23 cellular contexts compared by ENCODE assay signal in the genomic region with DNA sequence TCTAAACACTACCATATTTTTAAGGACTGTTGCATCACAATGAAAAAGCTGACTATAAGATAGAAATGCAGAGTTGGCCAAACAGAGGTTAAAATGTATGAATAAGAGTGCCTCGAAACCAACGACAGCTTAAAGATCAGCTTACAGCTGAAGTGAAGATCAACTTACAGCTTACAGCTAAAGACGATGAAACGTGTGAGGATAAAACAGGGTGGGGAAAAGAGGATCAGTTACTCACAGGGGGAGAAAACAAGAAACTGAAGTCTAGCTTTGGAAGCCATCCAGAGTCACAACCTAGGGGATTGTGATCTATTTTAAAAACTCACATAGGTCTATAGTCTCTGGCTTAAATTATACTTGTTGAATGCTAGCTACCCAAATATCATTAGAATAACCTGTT.
"Had no signal": no experiment of that assay in that cellular context is flagged by ENCODE, and none has a peak within 500 bp of the region (broad histone marks: within the 10 kb centered on the region; RNA-seq: fewer than 3 reads in every experiment).

No MANE protein-coding gene starts in this region.

- H3K4me3 Mint-ChIP-seq: activated B cell treated with CpG ODN at 0.5 μM for 24 hours; activated CD4-positive, alpha-beta memory T cell treated with anti-CD3 and anti-CD28 coated beads, Interleukin-2, amount 10 ng/mL, durations not matched to agents 7 days and 5 days; activated CD8-positive, alpha-beta memory T cell treated with anti-CD3 and anti-CD28 coated beads, Interleukin-2, amount 10 ng/mL, durations not matched to agents 7 days and 5 days; activated naive CD8-positive, alpha-beta T cell treated with anti-CD3 and anti-CD28 coated beads, Interleukin-2, amount 10 ng/mL, durations not matched to agents 7 days and 5 days; brain; memory B cell; neural crest cell; T-helper 2 cell treated with Interferon-gamma antibody and Interleukin-4, amounts not matched to agents 5 μg/mL and 100 μg/mL, for 36 hours had no signal

- H3K27ac Mint-ChIP-seq: activated B cell treated with CpG ODN at 0.5 μM for 24 hours; activated CD4-positive, alpha-beta memory T cell treated with anti-CD3 and anti-CD28 coated beads, Interleukin-2, amount 10 ng/mL, durations not matched to agents 7 days and 5 days; activated CD8-positive, alpha-beta memory T cell treated with anti-CD3 and anti-CD28 coated beads, Interleukin-2, amount 10 ng/mL, durations not matched to agents 7 days and 5 days; activated naive CD8-positive, alpha-beta T cell treated with anti-CD3 and anti-CD28 coated beads, Interleukin-2, amount 10 ng/mL, durations not matched to agents 7 days and 5 days; brain; memory B cell; T-helper 2 cell treated with Interferon-gamma antibody and Interleukin-4, amounts not matched to agents 5 μg/mL and 100 μg/mL, for 36 hours had no signal

- H3K36me3 ChIP-seq: colonic mucosa, gastroesophageal sphincter, heart left ventricle, ovary, upper lobe of left lung had no signal

- H3K27me3 Mint-ChIP-seq: activated CD4-positive, alpha-beta memory T cell treated with anti-CD3 and anti-CD28 coated beads, Interleukin-2, amount 10 ng/mL, durations not matched to agents 7 days and 5 days; activated CD8-positive, alpha-beta memory T cell treated with anti-CD3 and anti-CD28 coated beads, Interleukin-2, amount 10 ng/mL, durations not matched to agents 7 days and 5 days; brain had no signal

- H3K4me3 ChIP-seq: colonic mucosa, gastroesophageal sphincter, heart left ventricle, ovary, psoas muscle, testis, upper lobe of left lung had no signal

- DNase-seq: activated B cell treated with CpG ODN at 0.5 μM for 24 hours; activated CD4-positive, alpha-beta memory T cell treated with anti-CD3 and anti-CD28 coated beads, Interleukin-2, amount 10 ng/mL, durations not matched to agents 7 days and 5 days; activated CD4-positive, alpha-beta T cell treated with anti-CD3 and anti-CD28 coated beads for 48 hours; activated CD8-positive, alpha-beta memory T cell treated with anti-CD3 and anti-CD28 coated beads, Interleukin-2, amount 10 ng/mL, durations not matched to agents 7 days and 5 days; activated naive CD4-positive, alpha-beta T cell treated with Interleukin-2 at 50 U/mL for 16 hours; activated naive CD8-positive, alpha-beta T cell treated with anti-CD3 and anti-CD28 coated beads, Interleukin-2, amount 10 ng/mL, durations not matched to agents 7 days and 5 days; anterior cingulate cortex; central memory CD4-positive, alpha-beta T cell; colonic mucosa; heart left ventricle; left ventricle myocardium superior; ovary; psoas muscle; right cardiac atrium; small intestine; stimulated activated CD4-positive, alpha-beta T cell treated with anti-CD3 and anti-CD28 coated beads, Interleukin-4, amount 100 ng/mL, for 1 hour; testis; upper lobe of left lung had no signal

- H3K4me1 Mint-ChIP-seq: activated CD4-positive, alpha-beta memory T cell treated with anti-CD3 and anti-CD28 coated beads, Interleukin-2, amount 10 ng/mL, durations not matched to agents 7 days and 5 days; activated CD8-positive, alpha-beta memory T cell treated with anti-CD3 and anti-CD28 coated beads, Interleukin-2, amount 10 ng/mL, durations not matched to agents 7 days and 5 days; activated naive CD8-positive, alpha-beta T cell treated with anti-CD3 and anti-CD28 coated beads, Interleukin-2, amount 10 ng/mL, durations not matched to agents 7 days and 5 days had no signal

- H3K27me3 ChIP-seq: colonic mucosa, gastroesophageal sphincter, ovary, testis, upper lobe of left lung had no signal

- H3K9me3 Mint-ChIP-seq: activated B cell treated with CpG ODN at 0.5 μM for 24 hours; activated CD4-positive, alpha-beta memory T cell treated with anti-CD3 and anti-CD28 coated beads, Interleukin-2, amount 10 ng/mL, durations not matched to agents 7 days and 5 days; activated naive CD8-positive, alpha-beta T cell treated with anti-CD3 and anti-CD28 coated beads, Interleukin-2, amount 10 ng/mL, durations not matched to agents 7 days and 5 days; brain; neural crest cell; T-helper 2 cell treated with Interferon-gamma antibody and Interleukin-4, amounts not matched to agents 5 μg/mL and 100 μg/mL, for 36 hours had no signal

- H3K27ac ChIP-seq: colonic mucosa, gastroesophageal sphincter, heart left ventricle, ovary, psoas muscle, testis, upper lobe of left lung had no signal

- H3K36me3 Mint-ChIP-seq: activated CD8-positive, alpha-beta memory T cell treated with anti-CD3 and anti-CD28 coated beads, Interleukin-2, amount 10 ng/mL, durations not matched to agents 7 days and 5 days; activated naive CD8-positive, alpha-beta T cell treated with anti-CD3 and anti-CD28 coated beads, Interleukin-2, amount 10 ng/mL, durations not matched to agents 7 days and 5 days; brain; memory B cell had no signal

- H3K4me1 ChIP-seq: colonic mucosa, gastroesophageal sphincter, psoas muscle, testis, upper lobe of left lung had no signal

- H3K9me3 ChIP-seq: colonic mucosa, gastroesophageal sphincter, heart left ventricle, ovary, psoas muscle, testis, upper lobe of left lung had no signal
